ENCODE assay signal across 18 cellular contexts in genomic region chr5:96913233-96913632, GRCh38.
"Had no signal": no experiment of that assay in that cellular context is flagged by ENCODE, and none has a peak within 500 bp of the region (broad histone marks: within the 10 kb centered on the region; RNA-seq: fewer than 3 reads in every experiment).

No MANE protein-coding gene starts in this region.

- H3K4me1 ChIP-seq: SJSA1 had no signal

- H3K4me3 ChIP-seq: SJSA1, SK-N-MC had no signal

- DNase-seq: KBM-7, MV-4-11, NCI-H1048, NCI-H1436, NCI-H187, NCI-H2029, NCI-H2081 treated with DMSO at 0.1 percent for 48 hours, NCI-H2171, NCI-H226, NCI-H510A treated with DMSO at 0.1 percent for 48 hours, NCI-H526, NCI-H82, Right ventricle myocardium superior, RPMI8226, SIG-M5 had no signal

- H3K9me3 ChIP-seq: SJSA1 had no signal

- H3K27ac ChIP-seq: HL-60, SJSA1, SK-N-MC had no signal

- H3K36me3 ChIP-seq: SJSA1 had no signal

- H3K27me3 ChIP-seq: SJSA1 had no signal
